14 cellular contexts compared by ENCODE assay signal in genomic region chr17:17422641-17423040, GRCh38.
"Had no signal": no experiment of that assay in that cellular context is flagged by ENCODE, and none has a peak within 500 bp of the region (broad histone marks: within the 10 kb centered on the region; RNA-seq: fewer than 3 reads in every experiment).

No MANE protein-coding gene starts in this region.

- ATAC-seq: esophagus mucosa; stimulated activated memory B cell treated with anti-CD40 and anti-IgM and Interleukin-4, amounts not matched to agents 10 μg/mL and 1 μg/mL and 100 μg/mL, for 72 hours had no signal

- H3K27me3 ChIP-seq: heart left ventricle, neutrophil had no signal

- H3K9me3 ChIP-seq: heart left ventricle, tibial artery had no signal

- H3K36me3 ChIP-seq: heart left ventricle, neutrophil, tibial artery had no signal

- DNase-seq: cortex of kidney; dorsolateral prefrontal cortex; effector CD8-positive, alpha-beta T cell; hippocampal formation; islet precursor cell; mesendoderm; naive B cell; stimulated activated CD4-positive, alpha-beta T cell treated with anti-CD3 and anti-CD28 coated beads, Interleukin-4, amount 100 ng/mL, for 1 hour; stimulated activated CD8-positive, alpha-beta memory T cell treated with anti-CD3 and anti-CD28 coated beads, Interleukin-4, amount 100 ng/mL, for 48 hours had no signal

- H3K4me3 ChIP-seq: dorsolateral prefrontal cortex, heart left ventricle, tibial artery had no signal

- H3K27ac ChIP-seq: dorsolateral prefrontal cortex, neutrophil, tibial artery had no signal
